ENCODE assay signal across 18 cellular contexts in genomic region chr6:5314191-5314865, GRCh38. TPM values are rescaled to one million over a fixed set of nuclear protein-coding genes. Genes with fewer than 3 reads are reported as not detected.
A peak's percentile ranks its signal among the peaks of the same experiment; 100 is the strongest.
DNase-seq lines count a peak whose midpoint lies in the region; ATAC-seq and TF ChIP-seq lines count a peak whose summit lies in the region.
"Had no signal": no experiment of that assay in that cellular context is flagged by ENCODE, and none has a peak within 500 bp of the region (broad histone marks: within the 10 kb centered on the region; RNA-seq: fewer than 3 reads in every experiment).

No MANE protein-coding gene starts in this region.

- no peak for DNase-seq in activated T-cell treated with anti-CD3 and anti-CD28 coated beads, Interleukin-2, amount 50 U/mL, for 4 hours
- no peak for DNase-seq in activated T-cell treated with anti-CD3 and anti-CD28 coated beads, Interleukin-2, amount 50 U/mL, for 48 hours
- DNase-seq in GM20000 (ENCODE audit: low spot score) (peak; percentile 29), IMR-90 (no peak), HK-2 (ENCODE audit: unreplicated experiment) (no peak), DMS114 treated with DMSO at 0.1 percent for 48 hours (lab: John Stamatoyannopoulos, UW; ENCODE audit: unreplicated experiment) (no peak)
- no peak for DNase-seq in stimulated activated CD4-positive, alpha-beta T cell treated with anti-CD3 and anti-CD28 coated beads, Interleukin-15, amount 100 ng/mL, for 24 hours
- DNase-seq: activated CD4-positive, alpha-beta T cell treated with anti-CD3 and anti-CD28 coated beads, Interleukin-2, amount 50 U/mL, for 4 hours; anterior cingulate cortex; DMS53; endodermal cell; mesendoderm; NCI-H187 treated with DMSO at 0.1 percent for 48 hours; NCI-H345; stimulated activated CD4-positive, alpha-beta T cell treated with anti-CD3 and anti-CD28 coated beads, Interleukin-12 subunit alpha, Interleukin-12 subunit beta, amount 100 ng/mL, for 4 hours had no signal

- no peak overlapping the region for H3K18ac ChIP-seq in IMR-90 (ENCODE audit: low read depth, low read length)

- POLR2A ChIA-PET in IMR-90 (lab: Charles Lee; ENCODE audit: unreplicated experiment) = no interaction called here

- peak overlapping the region; percentile 46 for H3K27ac Mint-ChIP-seq in stimulated activated memory B cell treated with anti-CD40 and anti-IgM and Interleukin-4, amounts not matched to agents 10 μg/mL and 1 μg/mL and 100 μg/mL, for 72 hours
- H3K27ac Mint-ChIP-seq: endodermal cell had no signal

- H4K5ac ChIP-seq in IMR-90 (ENCODE audit: low read depth, low read length) = no peak overlapping the region

- no peak overlapping the region for H2BK5ac ChIP-seq in IMR-90 (ENCODE audit: low read depth, low read length, poor library complexity, severe bottlenecking)

- no peak overlapping the region for H2AK9ac ChIP-seq in IMR-90 (replicated peaks; ENCODE audit: low read depth, low read length, poor library complexity)

- H2BK20ac ChIP-seq in IMR-90 (ENCODE audit: low read depth, low read length) = no peak overlapping the region

- H3K56ac ChIP-seq in IMR-90 (ENCODE audit: extremely low read depth, insufficient read depth, low read length) = no peak overlapping the region

- no peak for TF ChIP-seq CTCF in GM20000 (IDR thresholded peaks at IDR 0.05; ENCODE audit: extremely low read depth, missing control alignments)
- no peak for TF ChIP-seq CTCF in IMR-90 (conservative IDR thresholded peaks at IDR 0.05; ENCODE audit: low read depth, low read length)

- H3K27me3 Mint-ChIP-seq in activated T-cell treated with anti-CD3 and anti-CD28 coated beads, Interleukin-2, amount 50 U/mL, for 4 hours (ENCODE audit: low read depth) = no peaks in the 10 kb centered on the region
- no peaks in the 10 kb centered on the region for H3K27me3 Mint-ChIP-seq in stimulated activated memory B cell treated with anti-CD40 and anti-IgM and Interleukin-4, amounts not matched to agents 10 μg/mL and 1 μg/mL and 100 μg/mL, for 72 hours

- peaks cover 3% of the 10 kb centered on the region; the same call in 1 of the 2 replicates for H3K9me1 ChIP-seq in IMR-90 (ENCODE audit: insufficient read depth, low read length)

- no peak overlapping the region for H3K4me3 Mint-ChIP-seq in activated T-cell treated with anti-CD3 and anti-CD28 coated beads, Interleukin-2, amount 50 U/mL, for 4 hours
- H3K4me3 Mint-ChIP-seq in stimulated activated memory B cell treated with anti-CD40 and anti-IgM and Interleukin-4, amounts not matched to agents 10 μg/mL and 1 μg/mL and 100 μg/mL, for 72 hours = peak overlapping the region; percentile 11
- H3K4me3 Mint-ChIP-seq: CD14-positive monocyte, endodermal cell had no signal

- H3K36me3 ChIP-seq in IMR-90 (ENCODE audit: control insufficient read depth, insufficient read depth, low read length) = no peaks in the 10 kb centered on the region

- no peak for TF ChIP-seq RAD21 in IMR-90 (IDR thresholded peaks at IDR 0.05; ENCODE audit: low read length)

- peaks cover 12 to 13% of the 10 kb centered on the region in 2 experiments for H3K79me1 ChIP-seq in IMR-90 (ENCODE audit: low read depth in 1 of 2, low read length in 2 of 2)

- H3K23ac ChIP-seq in IMR-90 (ENCODE audit: low read depth, low read length) = no peak overlapping the region

- TF ChIP-seq POLR2A in IMR-90 (IDR thresholded peaks at IDR 0.05; ENCODE audit: low read depth, low read length) = no peak

- no peaks in the 10 kb centered on the region for H3K36me3 Mint-ChIP-seq in activated T-cell treated with anti-CD3 and anti-CD28 coated beads, Interleukin-2, amount 50 U/mL, for 4 hours (ENCODE audit: insufficient read depth)
- H3K36me3 Mint-ChIP-seq in stimulated activated memory B cell treated with anti-CD40 and anti-IgM and Interleukin-4, amounts not matched to agents 10 μg/mL and 1 μg/mL and 100 μg/mL, for 72 hours = peaks cover 15% of the 10 kb centered on the region

- dilution Hi-C loops in IMR-90 (cut with HindIII; ENCODE audit: low sequenced_read_pairs, unreplicated experiment) = no loop called here

- no peaks in the 10 kb centered on the region for H3K9me3 Mint-ChIP-seq in activated T-cell treated with anti-CD3 and anti-CD28 coated beads, Interleukin-2, amount 50 U/mL, for 4 hours
- no peaks in the 10 kb centered on the region for H3K9me3 Mint-ChIP-seq in stimulated activated memory B cell treated with anti-CD40 and anti-IgM and Interleukin-4, amounts not matched to agents 10 μg/mL and 1 μg/mL and 100 μg/mL, for 72 hours

- CTCF ChIA-PET in IMR-90 (lab: Yijun Ruan, JAX) = no interaction called here

- in situ Hi-C loops in IMR-90 (cut with MboI; ENCODE audit: low sequenced_read_pairs) = no loop called here

- no peaks in the 10 kb centered on the region for H3K27me3 ChIP-seq in IMR-90 (ENCODE audit: control insufficient read depth, insufficient read depth, low read length)
- H3K27me3 ChIP-seq: hepatocyte had no signal

- H3K9ac ChIP-seq in IMR-90 (ENCODE audit: low read depth, low read length) = no peak overlapping the region

- no peak overlapping the region for H3K4me3 ChIP-seq in IMR-90 (ENCODE audit: insufficient read depth, low read depth, low read length)
- H3K4me3 ChIP-seq: hepatocyte had no signal

- ATAC-seq in activated T-cell treated with anti-CD3 and anti-CD28 coated beads, Interleukin-2, amount 50 U/mL, for 4 hours = peak; percentile 66 to 67
- no peak for ATAC-seq in IMR-90 (ENCODE audit: low read depth)
- ATAC-seq in stimulated activated memory B cell treated with anti-CD40 and anti-IgM and Interleukin-4, amounts not matched to agents 10 μg/mL and 1 μg/mL and 100 μg/mL, for 72 hours = peak; percentile 64

- H3K27ac ChIP-seq in IMR-90 (ENCODE audit: insufficient read depth, low read length) = no peak overlapping the region
- H3K27ac ChIP-seq: hepatocyte had no signal

- peaks cover 17% of the 10 kb centered on the region for H3K4me1 Mint-ChIP-seq in activated T-cell treated with anti-CD3 and anti-CD28 coated beads, Interleukin-2, amount 50 U/mL, for 4 hours (ENCODE audit: low read depth)
- peaks cover 56% of the 10 kb centered on the region for H3K4me1 Mint-ChIP-seq in stimulated activated memory B cell treated with anti-CD40 and anti-IgM and Interleukin-4, amounts not matched to agents 10 μg/mL and 1 μg/mL and 100 μg/mL, for 72 hours
- H3K4me1 Mint-ChIP-seq: CD14-positive monocyte had no signal

- peaks cover 6% of the 10 kb centered on the region; the same call in 1 of the 2 replicates for H4K20me1 ChIP-seq in IMR-90 (ENCODE audit: insufficient read depth, low read length)

- no peak overlapping the region for H2BK15ac ChIP-seq in IMR-90 (ENCODE audit: low read depth, low read length)

- no peak overlapping the region for H3K4me2 ChIP-seq in IMR-90 (ENCODE audit: low read depth, low read length)
- H3K4me2 ChIP-seq: hepatocyte had no signal

- no peak overlapping the region for H2AFZ ChIP-seq in IMR-90 (replicated peaks; ENCODE audit: low read length, poor library complexity)
- H2AFZ ChIP-seq: hepatocyte had no signal

- no peak overlapping the region for H3K14ac ChIP-seq in IMR-90 (replicated peaks; ENCODE audit: low read depth, low read length)

- H2AK5ac ChIP-seq in IMR-90 (ENCODE audit: low read depth, low read length) = peak overlapping the region; percentile 12; the same call in 1 of the 2 replicates

- H4K91ac ChIP-seq in IMR-90 (ENCODE audit: insufficient read depth, low read depth, low read length) = no peak overlapping the region

- no peak overlapping the region for H2BK120ac ChIP-seq in IMR-90 (ENCODE audit: low read depth, low read length)

- intact Hi-C loops in IMR-90 (cut with micrococcal nuclease) = no loop called here

- BruUV-seq in IMR-90 (replicated peaks; lab: Mats Ljungman, UMichigan) = no TSS peak

- WGBS in IMR-90 (ENCODE audit: extremely low coverage in 2 of 2, insufficient read length in 1 of 2), 2 experiments = 100% methylated on average over 1 of the region's 4 CpGs; no CpG with 5 or more reads in 1 of the 2 experiments

- no peak overlapping the region for H4K8ac ChIP-seq in IMR-90 (ENCODE audit: low read depth in 2 of 2, low read length in 2 of 2)

- no peaks in the 10 kb centered on the region for H3K9me3 ChIP-seq in IMR-90 (ENCODE audit: control insufficient read depth, insufficient read depth, low read length)

- peaks cover 4% of the 10 kb centered on the region; the same call in 1 of the 2 replicates for H3K4me1 ChIP-seq in IMR-90 (ENCODE audit: control insufficient read depth, insufficient read depth, low read length)

- no peak overlapping the region for H3K4ac ChIP-seq in IMR-90 (ENCODE audit: low read depth, low read length)

TF ChIP-seq in IMR-90, 13 proteins besides CTCF, POLR2A, EP300 and RAD21 (continues in another document):
- TF ChIP-seq CHD1 (IDR thresholded peaks at IDR 0.05; ENCODE audit: low read depth, low read length) = no peak
- no peak for TF ChIP-seq BHLHE40 (IDR thresholded peaks at IDR 0.05; ENCODE audit: low read depth, low read length)
- no peak for TF ChIP-seq MXI1 (IDR thresholded peaks at IDR 0.05; ENCODE audit: borderline replicate concordance, low read depth, low read length)
- TF ChIP-seq, protein P1, sequence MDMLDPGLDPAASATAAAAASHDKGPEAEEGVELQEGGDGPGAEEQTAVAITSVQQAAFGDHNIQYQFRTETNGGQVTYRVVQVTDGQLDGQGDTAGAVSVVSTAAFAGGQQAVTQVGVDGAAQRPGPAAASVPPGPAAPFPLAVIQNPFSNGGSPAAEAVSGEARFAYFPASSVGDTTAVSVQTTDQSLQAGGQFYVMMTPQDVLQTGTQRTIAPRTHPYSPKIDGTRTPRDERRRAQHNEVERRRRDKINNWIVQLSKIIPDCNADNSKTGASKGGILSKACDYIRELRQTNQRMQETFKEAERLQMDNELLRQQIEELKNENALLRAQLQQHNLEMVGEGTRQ (IDR thresholded peaks at IDR 0.05; ENCODE audit: low read depth, low read length) = no peak
- no peak for TF ChIP-seq NFE2L2 (IDR thresholded peaks at IDR 0.05; ENCODE audit: low read depth, low read length)
- no peak for TF ChIP-seq MAFK (IDR thresholded peaks at IDR 0.05; ENCODE audit: low read depth, low read length)
- no peak for TF ChIP-seq RFX5 (IDR thresholded peaks at IDR 0.05; ENCODE audit: low read depth, low read length)
- TF ChIP-seq FOS (IDR thresholded peaks at IDR 0.05; ENCODE audit: low read depth, low read length) = no peak

RNA-seq across cellular contexts. Expression of gene FARS2, which starts 53.0 kb away (rescaled TPM):
- total RNA-seq in activated T-cell treated with anti-CD3 and anti-CD28 coated beads, Interleukin-2, amount 50 U/mL, for 4 hours = 10 to 100 TPM; 28.3 to 31.0 (median 29.9) TPM
- 26.1 and 28.9 TPM in 2 replicates for total RNA-seq in IMR-90 (2012; rRNA removed)
- polyA plus RNA-seq in IMR-90 (2012; rRNA removed) = 10.7 and 12.1 TPM in 2 replicates
- 8.2 and 11.1 TPM in 2 replicates for polyA plus RNA-seq in IMR-90 (2012; cell fraction: cytosol; rRNA removed)
- 6.5 and 6.6 TPM in 2 replicates for polyA plus RNA-seq in IMR-90 (2012; cell fraction: nucleus; rRNA removed; ENCODE audit: low replicate concordance)

RNA-seq across cellular contexts. Expression of gene LYRM4, which starts 53.6 kb away (rescaled TPM):
- 10 to 100 TPM; 49.2 to 50.6 (median 50.0) TPM for total RNA-seq in activated T-cell treated with anti-CD3 and anti-CD28 coated beads, Interleukin-2, amount 50 U/mL, for 4 hours
- 11.5 and 16.1 TPM in 2 replicates for total RNA-seq in IMR-90 (2012; rRNA removed)
- polyA plus RNA-seq in IMR-90 (2012; rRNA removed) = 25.9 and 26.6 TPM in 2 replicates
- 14.7 and 33.0 TPM in 2 replicates for polyA plus RNA-seq in IMR-90 (2012; cell fraction: cytosol; rRNA removed)
- polyA plus RNA-seq in IMR-90 (2012; cell fraction: nucleus; rRNA removed; ENCODE audit: low replicate concordance) = 4.4 and 11.8 TPM in 2 replicates
